ENCODE assay signal across 1 cellular context in the genomic region with DNA sequence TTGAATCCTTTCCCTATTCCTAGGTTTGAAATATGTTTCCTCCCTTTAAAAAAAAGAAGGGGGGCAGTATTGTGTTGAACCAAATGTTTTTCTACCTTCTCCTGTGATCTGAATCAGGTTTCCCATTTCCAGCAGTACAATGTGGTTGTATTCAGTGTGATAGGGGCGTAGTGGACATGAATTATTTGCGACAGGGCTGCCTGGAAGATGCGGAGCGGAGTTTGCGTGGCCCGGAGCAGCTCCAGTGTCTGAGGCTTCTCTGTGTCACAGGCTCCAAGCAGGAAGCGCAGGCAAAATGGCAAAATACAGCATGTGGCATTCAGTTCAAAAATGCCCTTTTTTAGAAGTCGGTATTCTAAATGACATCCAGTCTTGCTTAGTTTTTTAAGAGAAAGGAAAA.
TF ChIP-seq lines count a peak whose summit lies in the region.

No MANE protein-coding gene starts in this region.

TF ChIP-seq in K562, 482 proteins besides CTCF, POLR2A, EP300 and RAD21 (continued from another document):
- TF ChIP-seq XRCC5 (IDR thresholded peaks at IDR 0.05; ENCODE audit: low read depth, low read length) (0 out of 2 replicates have a peak, but pooled peaks have one; percentile 37), TFAM (CRISPR knock-in tag; conservative IDR thresholded peaks at IDR 0.05) (no peak), IFI16 (CRISPR knock-in tag; IDR thresholded peaks at IDR 0.05) (no peak), LCOR (CRISPR knock-in tag; IDR thresholded peaks at IDR 0.05) (no peak), NR2C2 (CRISPR knock-in tag; IDR thresholded peaks at IDR 0.05) (no peak), NR2C2 (tag; IDR thresholded peaks at IDR 0.05) (no peak), NEUROD1 (IDR thresholded peaks at IDR 0.05; ENCODE audit: borderline replicate concordance, low read depth, low read length, partially characterized antibody) (peak; percentile 79), ZFPM2 (CRISPR knock-in tag; IDR thresholded peaks at IDR 0.05) (no peak), ZNF695 (CRISPR knock-in tag; IDR thresholded peaks at IDR 0.05) (no peak), PRPF4 (IDR thresholded peaks at IDR 0.05; ENCODE audit: insufficient read depth, low read depth, low read length, poor library complexity, severe bottlenecking) (no peak), SAFB2 (IDR thresholded peaks at IDR 0.05; ENCODE audit: borderline replicate concordance, low read depth, low read length, severe bottlenecking) (no peak), CBX2 (IDR thresholded peaks at IDR 0.05; ENCODE audit: insufficient read depth, low read length, poor library complexity, severe bottlenecking) (peak; percentile 56), ZNF780A (CRISPR knock-in tag; IDR thresholded peaks at IDR 0.05) (no peak), ETV1 (tag; conservative IDR thresholded peaks at IDR 0.05; ENCODE audit: low read depth) (no peak), TRIM24 (IDR thresholded peaks at IDR 0.05) (no peak), ZNF324 (CRISPR knock-in tag; IDR thresholded peaks at IDR 0.05) (no peak), IRF2 (CRISPR knock-in tag; IDR thresholded peaks at IDR 0.05) (no peak), PCBP2 (IDR thresholded peaks at IDR 0.05; ENCODE audit: low read depth, low read length, poor library complexity, severe bottlenecking) (no peak), RBM25 (IDR thresholded peaks at IDR 0.05; ENCODE audit: low read depth, low read length, severe bottlenecking) (no peak), YY1 (IDR thresholded peaks at IDR 0.05; ENCODE audit: borderline replicate concordance in 1 of 3, control insufficient read depth in 1 of 3, extremely low read depth in 1 of 3, insufficient read depth in 3 of 3, insufficient read length in 1 of 3, insufficient replicate concordance in 2 of 3, low read depth in 1 of 3, low read length in 2 of 3) (peak in 1 of 3 experiments; percentile 15), ZBTB1 (CRISPR knock-in tag; IDR thresholded peaks at IDR 0.05; ENCODE audit: borderline replicate concordance, low read depth) (no peak), CREB1 (IDR thresholded peaks at IDR 0.05) (no peak), CREB1 (CRISPR knock-in tag; IDR thresholded peaks at IDR 0.05) (no peak), COPS2 (conservative IDR thresholded peaks at IDR 0.05) (no peak)
- TF ChIP-seq, protein P1, sequence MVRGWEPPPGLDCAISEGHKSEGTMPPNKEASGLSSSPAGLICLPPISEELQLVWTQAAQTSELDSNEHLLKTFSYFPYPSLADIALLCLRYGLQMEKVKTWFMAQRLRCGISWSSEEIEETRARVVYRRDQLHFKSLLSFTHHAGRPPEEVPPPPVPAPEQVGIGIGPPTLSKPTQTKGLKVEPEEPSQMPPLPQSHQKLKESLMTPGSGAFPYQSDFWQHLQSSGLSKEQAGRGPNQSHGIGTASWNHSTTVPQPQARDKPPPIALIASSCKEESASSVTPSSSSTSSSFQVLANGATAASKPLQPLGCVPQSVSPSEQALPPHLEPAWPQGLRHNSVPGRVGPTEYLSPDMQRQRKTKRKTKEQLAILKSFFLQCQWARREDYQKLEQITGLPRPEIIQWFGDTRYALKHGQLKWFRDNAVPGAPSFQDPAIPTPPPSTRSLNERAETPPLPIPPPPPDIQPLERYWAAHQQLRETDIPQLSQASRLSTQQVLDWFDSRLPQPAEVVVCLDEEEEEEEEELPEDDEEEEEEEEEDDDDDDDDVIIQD (CRISPR knock-in tag; IDR thresholded peaks at IDR 0.05) = no peak
- TF ChIP-seq, protein P2, sequence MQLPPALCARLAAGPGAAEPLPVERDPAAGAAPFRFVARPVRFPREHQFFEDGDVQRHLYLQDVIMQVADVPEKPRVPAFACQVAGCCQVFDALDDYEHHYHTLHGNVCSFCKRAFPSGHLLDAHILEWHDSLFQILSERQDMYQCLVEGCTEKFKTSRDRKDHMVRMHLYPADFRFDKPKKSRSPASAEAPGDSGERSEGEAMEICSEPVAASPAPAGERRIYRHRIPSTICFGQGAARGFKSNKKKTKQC (CRISPR knock-in tag; IDR thresholded peaks at IDR 0.05) = no peak
- TF ChIP-seq, protein P3, sequence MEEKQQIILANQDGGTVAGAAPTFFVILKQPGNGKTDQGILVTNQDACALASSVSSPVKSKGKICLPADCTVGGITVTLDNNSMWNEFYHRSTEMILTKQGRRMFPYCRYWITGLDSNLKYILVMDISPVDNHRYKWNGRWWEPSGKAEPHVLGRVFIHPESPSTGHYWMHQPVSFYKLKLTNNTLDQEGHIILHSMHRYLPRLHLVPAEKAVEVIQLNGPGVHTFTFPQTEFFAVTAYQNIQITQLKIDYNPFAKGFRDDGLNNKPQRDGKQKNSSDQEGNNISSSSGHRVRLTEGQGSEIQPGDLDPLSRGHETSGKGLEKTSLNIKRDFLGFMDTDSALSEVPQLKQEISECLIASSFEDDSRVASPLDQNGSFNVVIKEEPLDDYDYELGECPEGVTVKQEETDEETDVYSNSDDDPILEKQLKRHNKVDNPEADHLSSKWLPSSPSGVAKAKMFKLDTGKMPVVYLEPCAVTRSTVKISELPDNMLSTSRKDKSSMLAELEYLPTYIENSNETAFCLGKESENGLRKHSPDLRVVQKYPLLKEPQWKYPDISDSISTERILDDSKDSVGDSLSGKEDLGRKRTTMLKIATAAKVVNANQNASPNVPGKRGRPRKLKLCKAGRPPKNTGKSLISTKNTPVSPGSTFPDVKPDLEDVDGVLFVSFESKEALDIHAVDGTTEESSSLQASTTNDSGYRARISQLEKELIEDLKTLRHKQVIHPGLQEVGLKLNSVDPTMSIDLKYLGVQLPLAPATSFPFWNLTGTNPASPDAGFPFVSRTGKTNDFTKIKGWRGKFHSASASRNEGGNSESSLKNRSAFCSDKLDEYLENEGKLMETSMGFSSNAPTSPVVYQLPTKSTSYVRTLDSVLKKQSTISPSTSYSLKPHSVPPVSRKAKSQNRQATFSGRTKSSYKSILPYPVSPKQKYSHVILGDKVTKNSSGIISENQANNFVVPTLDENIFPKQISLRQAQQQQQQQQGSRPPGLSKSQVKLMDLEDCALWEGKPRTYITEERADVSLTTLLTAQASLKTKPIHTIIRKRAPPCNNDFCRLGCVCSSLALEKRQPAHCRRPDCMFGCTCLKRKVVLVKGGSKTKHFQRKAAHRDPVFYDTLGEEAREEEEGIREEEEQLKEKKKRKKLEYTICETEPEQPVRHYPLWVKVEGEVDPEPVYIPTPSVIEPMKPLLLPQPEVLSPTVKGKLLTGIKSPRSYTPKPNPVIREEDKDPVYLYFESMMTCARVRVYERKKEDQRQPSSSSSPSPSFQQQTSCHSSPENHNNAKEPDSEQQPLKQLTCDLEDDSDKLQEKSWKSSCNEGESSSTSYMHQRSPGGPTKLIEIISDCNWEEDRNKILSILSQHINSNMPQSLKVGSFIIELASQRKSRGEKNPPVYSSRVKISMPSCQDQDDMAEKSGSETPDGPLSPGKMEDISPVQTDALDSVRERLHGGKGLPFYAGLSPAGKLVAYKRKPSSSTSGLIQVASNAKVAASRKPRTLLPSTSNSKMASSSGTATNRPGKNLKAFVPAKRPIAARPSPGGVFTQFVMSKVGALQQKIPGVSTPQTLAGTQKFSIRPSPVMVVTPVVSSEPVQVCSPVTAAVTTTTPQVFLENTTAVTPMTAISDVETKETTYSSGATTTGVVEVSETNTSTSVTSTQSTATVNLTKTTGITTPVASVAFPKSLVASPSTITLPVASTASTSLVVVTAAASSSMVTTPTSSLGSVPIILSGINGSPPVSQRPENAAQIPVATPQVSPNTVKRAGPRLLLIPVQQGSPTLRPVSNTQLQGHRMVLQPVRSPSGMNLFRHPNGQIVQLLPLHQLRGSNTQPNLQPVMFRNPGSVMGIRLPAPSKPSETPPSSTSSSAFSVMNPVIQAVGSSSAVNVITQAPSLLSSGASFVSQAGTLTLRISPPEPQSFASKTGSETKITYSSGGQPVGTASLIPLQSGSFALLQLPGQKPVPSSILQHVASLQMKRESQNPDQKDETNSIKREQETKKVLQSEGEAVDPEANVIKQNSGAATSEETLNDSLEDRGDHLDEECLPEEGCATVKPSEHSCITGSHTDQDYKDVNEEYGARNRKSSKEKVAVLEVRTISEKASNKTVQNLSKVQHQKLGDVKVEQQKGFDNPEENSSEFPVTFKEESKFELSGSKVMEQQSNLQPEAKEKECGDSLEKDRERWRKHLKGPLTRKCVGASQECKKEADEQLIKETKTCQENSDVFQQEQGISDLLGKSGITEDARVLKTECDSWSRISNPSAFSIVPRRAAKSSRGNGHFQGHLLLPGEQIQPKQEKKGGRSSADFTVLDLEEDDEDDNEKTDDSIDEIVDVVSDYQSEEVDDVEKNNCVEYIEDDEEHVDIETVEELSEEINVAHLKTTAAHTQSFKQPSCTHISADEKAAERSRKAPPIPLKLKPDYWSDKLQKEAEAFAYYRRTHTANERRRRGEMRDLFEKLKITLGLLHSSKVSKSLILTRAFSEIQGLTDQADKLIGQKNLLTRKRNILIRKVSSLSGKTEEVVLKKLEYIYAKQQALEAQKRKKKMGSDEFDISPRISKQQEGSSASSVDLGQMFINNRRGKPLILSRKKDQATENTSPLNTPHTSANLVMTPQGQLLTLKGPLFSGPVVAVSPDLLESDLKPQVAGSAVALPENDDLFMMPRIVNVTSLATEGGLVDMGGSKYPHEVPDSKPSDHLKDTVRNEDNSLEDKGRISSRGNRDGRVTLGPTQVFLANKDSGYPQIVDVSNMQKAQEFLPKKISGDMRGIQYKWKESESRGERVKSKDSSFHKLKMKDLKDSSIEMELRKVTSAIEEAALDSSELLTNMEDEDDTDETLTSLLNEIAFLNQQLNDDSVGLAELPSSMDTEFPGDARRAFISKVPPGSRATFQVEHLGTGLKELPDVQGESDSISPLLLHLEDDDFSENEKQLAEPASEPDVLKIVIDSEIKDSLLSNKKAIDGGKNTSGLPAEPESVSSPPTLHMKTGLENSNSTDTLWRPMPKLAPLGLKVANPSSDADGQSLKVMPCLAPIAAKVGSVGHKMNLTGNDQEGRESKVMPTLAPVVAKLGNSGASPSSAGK (IDR thresholded peaks at IDR 0.05) = no peak
